In genomic region chr3:64588381-64588780, GRCh38 we compare ENCODE assay signal across 1 cellular context.
TF ChIP-seq lines count a peak whose summit lies in the region.

No MANE protein-coding gene starts in this region.

TF ChIP-seq in GM23338, 12 proteins besides CTCF, POLR2A, EP300 and RAD21 (continued from another document):
- TF ChIP-seq ZNF462 (CRISPR knock-in tag; IDR thresholded peaks at IDR 0.05) (no peak), ZNF331 (CRISPR knock-in tag; IDR thresholded peaks at IDR 0.05; ENCODE audit: low read depth) (no peak)
